9 cellular contexts compared by ENCODE assay signal in the genomic region with DNA sequence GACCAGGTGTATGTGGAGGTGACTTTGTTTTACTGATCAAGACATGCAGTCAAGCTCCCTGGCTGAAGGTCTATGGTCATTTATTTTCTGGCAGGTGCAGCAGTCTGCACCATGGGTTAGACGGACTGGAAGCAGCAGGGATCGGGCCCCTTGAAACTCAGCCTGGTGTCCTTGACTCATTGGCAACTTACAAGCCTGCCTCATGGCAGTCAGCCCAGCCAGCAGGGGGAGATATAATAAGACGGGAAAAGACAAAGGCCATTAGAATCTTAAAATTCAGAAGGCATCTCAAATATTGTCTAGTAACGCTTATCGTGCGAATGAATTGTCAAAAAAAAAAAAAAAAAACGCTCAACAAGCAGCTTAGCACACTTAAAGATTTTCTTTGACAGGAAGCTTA.
DNase-seq lines count a peak whose midpoint lies in the region; ATAC-seq and TF ChIP-seq lines count a peak whose summit lies in the region.
"Had no signal": no experiment of that assay in that cellular context is flagged by ENCODE, and none has a peak within 500 bp of the region (broad histone marks: within the 10 kb centered on the region; RNA-seq: fewer than 3 reads in every experiment).

No MANE protein-coding gene starts in this region.

- in situ Hi-C loops in transverse colon (cut with MboI; ENCODE audit: low pct_ligation_motif_present in 1 of 4, low pct_unique_long_range_greater_than_20kb in 1 of 4, low sequenced_read_pairs in 3 of 4): no loop called here

- no peak overlapping the region for H3K27ac ChIP-seq in body of pancreas
- no peak overlapping the region for H3K27ac ChIP-seq in transverse colon

- TF ChIP-seq EP300 in transverse colon (IDR thresholded peaks at IDR 0.05; ENCODE audit: low read depth): no peak

- peak in 6 of 7 experiments; percentile 14 to 50 (median 33) for TF ChIP-seq CTCF in body of pancreas (IDR thresholded peaks at IDR 0.05)
- TF ChIP-seq CTCF in transverse colon (IDR thresholded peaks at IDR 0.05): no peak

- no peak for TF ChIP-seq POLR2A in body of pancreas (IDR thresholded peaks at IDR 0.05)
- no peak for TF ChIP-seq POLR2A in transverse colon (IDR thresholded peaks at IDR 0.05)

- H3K4me3 ChIP-seq in body of pancreas: no peak overlapping the region
- no peak overlapping the region for H3K4me3 ChIP-seq in transverse colon

- WGBS in body of pancreas, 2 donors: 45 to 49% methylated on average over 7 of the region's 7 CpGs
- 53 to 74% methylated on average over 7 of the region's 7 CpGs for WGBS in transverse colon (ENCODE audit: low coverage in 1 of 2), 2 donors

- H3K27me3 ChIP-seq in body of pancreas (no peaks in the 10 kb centered on the region), transverse colon (no peaks in the 10 kb centered on the region)

- intact Hi-C loops in body of pancreas (cut with DNase I): no loop called here
- intact Hi-C loops in transverse colon (cut with DNase I; ENCODE audit: low total_unique reads): no loop called here

- DNase-seq in ELF-1 (ENCODE audit: low read depth, low spot score) (peak; percentile 27), HT1080 (ENCODE audit: low read depth) (peak; percentile 22), body of pancreas (peak; percentile 29 to 72 (median 44)), myocyte (ENCODE audit: low read depth) (peak; percentile 27), transverse colon (no peak), NOMO-1 treated with DMSO at 0.1 percent for 48 hours (lab: John Stamatoyannopoulos, UW; ENCODE audit: unreplicated experiment) (no peak), GF-D8 (lab: John Stamatoyannopoulos, UW) (no peak), activated gamma-delta T cell (lab: John Stamatoyannopoulos, UW) (no peak)
- DNase-seq: NCI-H524 treated with DMSO at 0.1 percent for 48 hours had no signal

- H3K9me3 ChIP-seq in body of pancreas: no peaks in the 10 kb centered on the region
- H3K9me3 ChIP-seq in transverse colon: no peaks in the 10 kb centered on the region

- ATAC-seq in body of pancreas: no peak

- H3K36me3 ChIP-seq in body of pancreas (replicated peaks in 1 of 2; ENCODE audit: insufficient read depth in 1 of 2, low read depth in 2 of 2) (no peaks in the 10 kb centered on the region), transverse colon (no peaks in the 10 kb centered on the region)

- H3K4me1 ChIP-seq in body of pancreas: no peaks in the 10 kb centered on the region
- H3K4me1 ChIP-seq in transverse colon: no peaks in the 10 kb centered on the region

Comparison
In these comparisons a context has a peak if more than half of its experiments do, and no peak if none do; other contexts are left out.
1. DNase-seq: peak in ELF-1 (single experiment), HT1080 (single experiment), body of pancreas (4 of 4) and myocyte (single experiment); none in transverse colon (single experiment), NOMO-1 treated with DMSO at 0.1 percent for 48 hours (single experiment), GF-D8 (single experiment) and activated gamma-delta T cell (single experiment).
2. CTCF ChIP-seq: peak in body of pancreas (6 of 7); none in transverse colon (0 of 5).